8 cellular contexts compared by ENCODE assay signal in genomic region chr6:24431045-24431451, GRCh38. TPM values are rescaled to one million over a fixed set of nuclear protein-coding genes. Genes with fewer than 3 reads are reported as not detected.
DNase-seq lines count a peak whose midpoint lies in the region; ATAC-seq and TF ChIP-seq lines count a peak whose summit lies in the region.

No MANE protein-coding gene starts in this region.

- H3K27me3 ChIP-seq in lung (ENCODE audit: control insufficient read depth, insufficient read depth), result no peaks in the 10 kb centered on the region

- DNase-seq in NCI-H446 (lab: John Stamatoyannopoulos, UW), result peak; percentile 11 to 32
- no peak for DNase-seq in NCI-H446 treated with DMSO at 0.1 percent for 48 hours (lab: John Stamatoyannopoulos, UW)
- DNase-seq in NOMO-1 treated with dmso at 0.1 percent for 144 hours (lab: John Stamatoyannopoulos, UW; ENCODE audit: unreplicated experiment), result peak; percentile 9
- peak; percentile 15 for DNase-seq in central memory CD4-positive, alpha-beta T cell
- no peak for DNase-seq in lung (ENCODE audit: low spot score)

- H3K4me3 ChIP-seq in lung, result no peak overlapping the region

- peaks cover 6 to 8% of the 10 kb centered on the region in 2 donors for H3K36me3 ChIP-seq in lung (ENCODE audit: control insufficient read depth in 2 of 2, insufficient read depth in 2 of 2, low read length in 2 of 2)

- TF ChIP-seq CTCF in lung (IDR thresholded peaks at IDR 0.05; ENCODE audit: control extremely low read depth, extremely low read depth), result peak; percentile 54

- H3K9me3 ChIP-seq in lung (ENCODE audit: control insufficient read depth in 2 of 2, insufficient read depth in 1 of 2, low read length in 1 of 2), result no peaks in the 10 kb centered on the region

- WGBS in lung, 2 donors, result 71 to 81% methylated on average over 1 of the region's 1 CpG

- ATAC-seq in HG02884 (IDR thresholded peaks at IDR 0.05; ENCODE audit: unreplicated experiment) (peak; percentile 52), lung (ENCODE audit: insufficient read depth, low FRiP score) (peak; percentile 61), HG03520 (IDR thresholded peaks at IDR 0.05; ENCODE audit: unreplicated experiment) (no peak), GM18909 (IDR thresholded peaks at IDR 0.05; ENCODE audit: poor library complexity, unreplicated experiment) (no peak)

- H3K27ac ChIP-seq in lung (ENCODE audit: low read depth in 1 of 2, low read length in 1 of 2), result no peak overlapping the region

- H3K4me1 ChIP-seq in lung (ENCODE audit: control insufficient read depth in 2 of 2, insufficient read depth in 2 of 2, low read length in 2 of 2), result no peaks in the 10 kb centered on the region

RNA-seq across cellular contexts. Expression of gene MRS2, which starts 28.3 kb away (rescaled TPM):
- total RNA-seq in lung, result 10 to 100 TPM; 19.9 to 26.4 TPM
- polyA plus RNA-seq in lung, result 10 to 100 TPM; 13.6 to 15.7 TPM

RNA-seq across cellular contexts. Expression of gene GPLD1, which starts 58.3 kb away (rescaled TPM):
- total RNA-seq in lung, result 1 to 10 TPM; 2.2 to 3.8 TPM
- 1 to 10 TPM in 1 of 2 donors, under 1 TPM in 1; 0.45 to 1.1 TPM for polyA plus RNA-seq in lung

Comparison
In these comparisons a context has a peak if more than half of its experiments do, and no peak if none do; other contexts are left out.
1. DNase-seq: peak in NCI-H446 (2 of 2), NOMO-1 treated with dmso at 0.1 percent for 144 hours (single experiment) and central memory CD4-positive, alpha-beta T cell (single experiment); none in NCI-H446 treated with DMSO at 0.1 percent for 48 hours (single experiment) and lung (single experiment).
2. ATAC-seq: peak in HG02884 (single experiment) and lung (single experiment); none in HG03520 (single experiment) and GM18909 (single experiment).